Comparison of ENCODE assay signal across 11 cellular contexts in the genomic region with DNA sequence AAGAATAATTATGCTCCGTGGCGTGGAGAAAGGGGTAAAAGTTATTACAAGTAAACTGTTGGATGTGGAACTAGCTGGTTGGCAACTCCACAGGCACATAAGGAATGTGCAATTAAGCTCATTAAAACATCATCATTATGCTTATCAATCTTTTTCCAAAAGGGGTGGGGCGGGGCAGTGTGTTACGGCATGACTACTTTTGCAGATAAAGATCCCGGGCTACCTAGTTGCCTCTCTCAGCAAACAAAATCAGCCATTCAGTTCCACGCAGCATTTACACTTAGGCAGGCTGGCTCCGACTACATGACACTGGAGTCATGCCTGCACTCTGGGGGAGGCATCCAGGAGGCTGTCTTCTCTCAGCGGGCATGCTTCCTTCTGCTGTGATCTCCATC.
"Had no signal": no experiment of that assay in that cellular context is flagged by ENCODE, and none has a peak within 500 bp of the region (broad histone marks: within the 10 kb centered on the region; RNA-seq: fewer than 3 reads in every experiment).

No MANE protein-coding gene starts in this region.

- H3K9me3 ChIP-seq: gastrocnemius medialis, heart right ventricle, stomach, thoracic aorta had no signal

- H3K27me3 ChIP-seq: gastrocnemius medialis, heart right ventricle, stomach had no signal

- H3K27ac ChIP-seq: gastrocnemius medialis, heart right ventricle, stomach, thoracic aorta had no signal

- H3K4me3 ChIP-seq: gastrocnemius medialis, heart right ventricle, thoracic aorta had no signal

- DNase-seq: activated CD4-positive, alpha-beta T cell treated with anti-CD3 and anti-CD28 coated beads, Interleukin-2, amount 50 U/mL, for 4 hours; activated effector memory CD4-positive, alpha-beta T cell treated with anti-CD3 and anti-CD28 coated beads, Interleukin-2, amount 50 U/mL, for 16 hours; activated T-cell treated with anti-CD3 and anti-CD28 coated beads, Interleukin-2, amount 50 U/mL, for 24 hours; gastrocnemius medialis; heart right ventricle; naive thymus-derived CD4-positive, alpha-beta T cell; stimulated activated CD4-positive, alpha-beta T cell treated with anti-CD3 and anti-CD28 coated beads, Interleukin-4, amount 100 ng/mL, for 4 hours; stomach; T-helper 2 cell had no signal

- ATAC-seq: activated CD4-positive, CD25-positive, alpha-beta regulatory T cell treated with anti-CD3 and anti-CD28 coated beads, Interleukin-2, amount 50 U/mL, for 24 hours; gastrocnemius medialis; heart right ventricle; naive thymus-derived CD4-positive, alpha-beta T cell had no signal

- H3K4me1 ChIP-seq: gastrocnemius medialis had no signal

- H3K36me3 ChIP-seq: gastrocnemius medialis, heart right ventricle, stomach, thoracic aorta had no signal
